In genomic region chr16:51994597-51994996, GRCh38 we compare ENCODE assay signal across 11 cellular contexts.
DNase-seq lines count a peak whose midpoint lies in the region; ATAC-seq and FAIRE-seq lines count a peak whose summit lies in the region.
"Had no signal": no experiment of that assay in that cellular context is flagged by ENCODE, and none has a peak within 500 bp of the region (broad histone marks: within the 10 kb centered on the region; RNA-seq: fewer than 3 reads in every experiment).

No MANE protein-coding gene starts in this region.

- no peak overlapping the region for H3K4me3 ChIP-seq in effector memory CD4-positive, alpha-beta T cell (ENCODE audit: insufficient read depth, low read depth, low read length, poor library complexity, severe bottlenecking)

- no peaks in the 10 kb centered on the region for H3K4me1 ChIP-seq in effector memory CD4-positive, alpha-beta T cell (ENCODE audit: control insufficient read depth, insufficient read depth, low read length, poor library complexity, severe bottlenecking)

- H3K27me3 ChIP-seq in effector memory CD4-positive, alpha-beta T cell (replicated peaks; ENCODE audit: control insufficient read depth, insufficient read depth, low read length, poor library complexity, severe bottlenecking), result no peaks in the 10 kb centered on the region

- no peak for ATAC-seq in GM21737 (IDR thresholded peaks at IDR 0.05; ENCODE audit: unreplicated experiment)
- ATAC-seq: T-cell had no signal

- H3K9me3 ChIP-seq in effector memory CD4-positive, alpha-beta T cell (ENCODE audit: control insufficient read depth, low read length), result no peaks in the 10 kb centered on the region

- no peak overlapping the region for H3K27ac ChIP-seq in effector memory CD4-positive, alpha-beta T cell (ENCODE audit: insufficient read depth, low read length, poor library complexity, severe bottlenecking)
- H3K27ac ChIP-seq: KMS-11 had no signal

- DNase-seq in DMS 273 treated with DMSO at 0.1 percent for 48 hours (lab: John Stamatoyannopoulos, UW) (peak; percentile 10), NCI-H1417 (lab: John Stamatoyannopoulos, UW) (peak; percentile 76 to 95 (median 94)), RCC 7860 (ENCODE audit: low spot score) (peak; percentile 68), left kidney (ENCODE audit: low read depth, low spot score) (peak; percentile 70)
- no peak for DNase-seq in activated effector memory CD4-positive, alpha-beta T cell treated with anti-CD3 and anti-CD28 coated beads, Interleukin-2, amount 50 U/mL, for 16 hours
- DNase-seq in activated CD4-positive, alpha-beta T cell treated with anti-CD3 and anti-CD28 coated beads for 1 hour, result no peak
- DNase-seq in effector memory CD4-positive, alpha-beta T cell, result no peak
- DNase-seq: CD4-positive, CD25-positive, alpha-beta regulatory T cell; T-cell had no signal

- H3K36me3 ChIP-seq in effector memory CD4-positive, alpha-beta T cell (ENCODE audit: control insufficient read depth, insufficient read depth, low read length), result no peaks in the 10 kb centered on the region

- peak; percentile 65 for FAIRE-seq in RCC 7860 (lab: Jason Lieb, UNC)

Comparison
In these comparisons a context has a peak if more than half of its experiments do, and no peak if none do; other contexts are left out.
1. DNase-seq: peak in DMS 273 treated with DMSO at 0.1 percent for 48 hours (single experiment), NCI-H1417 (3 of 3), RCC 7860 (single experiment) and left kidney (single experiment); none in activated effector memory CD4-positive, alpha-beta T cell treated with anti-CD3 and anti-CD28 coated beads, Interleukin-2, amount 50 U/mL, for 16 hours (single experiment), activated CD4-positive, alpha-beta T cell treated with anti-CD3 and anti-CD28 coated beads for 1 hour (single experiment) and effector memory CD4-positive, alpha-beta T cell (0 of 3).